22 cellular contexts compared by ENCODE assay signal in the genomic region with DNA sequence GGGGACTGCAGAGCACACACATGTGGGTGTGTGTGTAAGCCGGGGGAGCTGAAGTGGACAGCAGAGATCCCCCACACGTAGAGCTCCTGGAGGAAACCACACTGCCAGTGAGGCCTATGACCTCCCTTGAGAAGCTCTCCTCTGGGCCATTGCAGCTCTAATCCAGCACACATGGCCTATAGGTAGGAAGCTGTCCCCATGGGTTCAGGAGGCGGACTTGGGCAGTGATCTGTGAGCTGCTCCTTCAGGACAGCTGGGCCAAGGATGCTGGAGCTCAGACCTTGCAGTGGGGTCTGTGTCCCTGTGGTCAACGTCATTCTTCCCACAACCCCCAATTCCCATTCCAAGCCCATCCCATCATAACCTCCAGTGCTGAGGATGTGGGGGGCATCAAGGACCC. TPM values are rescaled to one million over a fixed set of nuclear protein-coding genes. Genes with fewer than 3 reads are reported as not detected.
DNase-seq lines count a peak whose midpoint lies in the region; ATAC-seq, FAIRE-seq and TF ChIP-seq lines count a peak whose summit lies in the region.
"Had no signal": no experiment of that assay in that cellular context is flagged by ENCODE, and none has a peak within 500 bp of the region (broad histone marks: within the 10 kb centered on the region; RNA-seq: fewer than 3 reads in every experiment).

No MANE protein-coding gene starts in this region.

- no peak overlapping the region for H2AFZ ChIP-seq in K562 (ENCODE audit: low read depth, low read length)
- H2AFZ ChIP-seq: GM23338 had no signal

- no peak for TF ChIP-seq POLR2A in K562 (conservative IDR thresholded peaks at IDR 0.05)

- H3K79me2 ChIP-seq in K562 (ENCODE audit: control insufficient read depth, insufficient read depth, low read length), result no peaks in the 10 kb centered on the region

- TF ChIP-seq EP300 in K562 (IDR thresholded peaks at IDR 0.05; ENCODE audit: low read length), result no peak

- in situ Hi-C loops in K562 (cut with MboI), result no loop called here

- intact Hi-C loops in K562 (cut with micrococcal nuclease) (no loop called here), posterior cingulate gyrus (cut with DNase I) (no loop called here)

- H3K4me3 ChIP-seq in BLaER1, result no peak overlapping the region
- no peak overlapping the region for H3K4me3 ChIP-seq in H7 (ENCODE audit: insufficient read depth, low read depth, low read length)
- no peak overlapping the region for H3K4me3 ChIP-seq in K562
- H3K4me3 ChIP-seq: BLaER1 treated with 17β-estradiol and CSF1 and Interleukin-3, amounts not matched to agents 10 nM and 100 nM; GM23338; HAP-1 had no signal

- H3K27me3 ChIP-seq in BLaER1, result no peaks in the 10 kb centered on the region
- H3K27me3 ChIP-seq in H7 (ENCODE audit: control insufficient read depth, insufficient read depth, low read length), result no peaks in the 10 kb centered on the region; the same call in 1 of the 2 replicates
- H3K27me3 ChIP-seq in K562 (ENCODE audit: control insufficient read depth in 2 of 2, insufficient read depth in 2 of 2, low read length in 2 of 2), result peaks cover 33 to 97% of the 10 kb centered on the region in 2 experiments
- H3K27me3 ChIP-seq: BLaER1 treated with 17β-estradiol and CSF1 and Interleukin-3, amounts not matched to agents 10 nM and 100 nM had no signal

- H3K9ac ChIP-seq in BLaER1, result no peak overlapping the region
- H3K9ac ChIP-seq in K562 (ENCODE audit: insufficient read depth in 1 of 2, low read depth in 2 of 2, low read length in 2 of 2), result peak overlapping the region in 1 of 2 experiments; percentile 7; a peak in 1 of 4 replicates
- H3K9ac ChIP-seq: BLaER1 treated with 17β-estradiol and CSF1 and Interleukin-3, amounts not matched to agents 10 nM and 100 nM had no signal

- H3K9me1 ChIP-seq in K562 (ENCODE audit: control insufficient read depth, insufficient read depth, low read length), result peaks cover 5% of the 10 kb centered on the region

- H3K27ac ChIP-seq in BLaER1 (no peak overlapping the region), K562 (ENCODE audit: extremely low read depth, low read depth, low read length) (no peak overlapping the region)
- H3K27ac ChIP-seq: BLaER1 treated with 17β-estradiol and CSF1 and Interleukin-3, amounts not matched to agents 10 nM and 100 nM had no signal

- FAIRE-seq in K562 (lab: Jason Lieb, UNC), result no peak
- FAIRE-seq: D721Med, GM12891, GM18507 had no signal

- H3K4me2 ChIP-seq in BLaER1, result peak overlapping the region; percentile 6; the same call in 1 of the 2 replicates
- H3K4me2 ChIP-seq in K562 (ENCODE audit: insufficient read depth, low read length), result no peak overlapping the region
- H3K4me2 ChIP-seq: GM23338 had no signal

- WGBS in K562 (ENCODE audit: insufficient coverage, low coverage, missing lambda C conversion rate), result 1% methylated on average over 4 of the region's 4 CpGs

- no peak for TF ChIP-seq CTCF in K562 (IDR thresholded peaks at IDR 0.05 in 2 of 3, conservative IDR thresholded peaks at IDR 0.05 in 1 of 3; ENCODE audit: insufficient read depth in 2 of 3, low read depth in 1 of 3, low read length in 3 of 3)

- H3K4me1 ChIP-seq in BLaER1 (peaks cover 95% of the 10 kb centered on the region), K562 (replicated peaks in 1 of 2; ENCODE audit: control insufficient read depth in 2 of 2, insufficient read depth in 2 of 2, low read length in 2 of 2) (no peaks in the 10 kb centered on the region)
- H3K4me1 ChIP-seq: HAP-1 had no signal

- H3K36me3 ChIP-seq in BLaER1 (no peaks in the 10 kb centered on the region), H7 (replicated peaks; ENCODE audit: control insufficient read depth, insufficient read depth, low read length) (no peaks in the 10 kb centered on the region), K562 (ENCODE audit: control insufficient read depth, insufficient read depth, low read length) (no peaks in the 10 kb centered on the region)
- H3K36me3 ChIP-seq: BLaER1 treated with 17β-estradiol and CSF1 and Interleukin-3, amounts not matched to agents 10 nM and 100 nM; HAP-1 had no signal

- TF ChIP-seq RAD21 in K562 (CRISPR knock-in tag; conservative IDR thresholded peaks at IDR 0.05 in 1 of 2, IDR thresholded peaks at IDR 0.05 in 1 of 2), result no peak

- DNase-seq in H7 (peak; percentile 16), K562 (ENCODE audit: extremely low read depth in 1 of 4, low spot score in 3 of 4) (peak in 3 of 4 experiments; percentile 54 to 57 (median 55)), posterior cingulate gyrus (no peak), foreskin melanocyte (no peak)
- DNase-seq: CD4-positive, alpha-beta T cell; CD8-positive, alpha-beta memory T cell; DMS 273 treated with DMSO at 0.1 percent for 48 hours; DMS79; GF-D8 had no signal

- H3K9me3 ChIP-seq in BLaER1, result no peaks in the 10 kb centered on the region
- H3K9me3 ChIP-seq in K562 (replicated peaks; ENCODE audit: control insufficient read depth, insufficient read depth, low read depth, low read length), result no peaks in the 10 kb centered on the region
- H3K9me3 ChIP-seq: BLaER1 treated with 17β-estradiol and CSF1 and Interleukin-3, amounts not matched to agents 10 nM and 100 nM; HAP-1 had no signal

- CTCF ChIA-PET in K562 (lab: Yijun Ruan, JAX; ENCODE audit: low intra/inter-chr PET ratio), result interaction anchor here (1.0 kb wide), 2 partner anchors 42 to 99 kb away, joined by 3 read pairs; no protein-coding TSS in a partner anchor

- POLR2A ChIA-PET in K562 (lab: Yijun Ruan, JAX), result interaction anchor here (0.7 to 6.0 kb wide), 17 partner anchors 9 to 372 kb away, joined by 3 to 30 read pairs (median 3); no protein-coding TSS in a partner anchor

- ATAC-seq in K562, result peak; percentile 2; the same call in 2 of the 3 replicates
- no peak for ATAC-seq in HG02759 (IDR thresholded peaks at IDR 0.05; ENCODE audit: unreplicated experiment)
- ATAC-seq: GM23338 had no signal

- BruUV-seq in K562 (replicated peaks; lab: Mats Ljungman, UMichigan), result no TSS peak

- H4K20me1 ChIP-seq in BLaER1 (no peaks in the 10 kb centered on the region), K562 (replicated peaks; ENCODE audit: control insufficient read depth, insufficient read depth, low read length) (peaks cover 90% of the 10 kb centered on the region)
- H4K20me1 ChIP-seq: BLaER1 treated with 17β-estradiol and CSF1 and Interleukin-3, amounts not matched to agents 10 nM and 100 nM had no signal

TF ChIP-seq in K562, 482 proteins besides CTCF, POLR2A, EP300 and RAD21 (continues in another document):
- TF ChIP-seq ZNF324 (CRISPR knock-in tag; IDR thresholded peaks at IDR 0.05) (no peak), KLF13 (tag; IDR thresholded peaks at IDR 0.05; ENCODE audit: borderline replicate concordance, low read depth) (0 out of 2 replicates have a peak, but pooled peaks have one; percentile 51), ARHGAP35 (IDR thresholded peaks at IDR 0.05; ENCODE audit: partially characterized antibody) (no peak), PML (IDR thresholded peaks at IDR 0.05; ENCODE audit: low read length) (no peak)
- TF ChIP-seq, protein P1, sequence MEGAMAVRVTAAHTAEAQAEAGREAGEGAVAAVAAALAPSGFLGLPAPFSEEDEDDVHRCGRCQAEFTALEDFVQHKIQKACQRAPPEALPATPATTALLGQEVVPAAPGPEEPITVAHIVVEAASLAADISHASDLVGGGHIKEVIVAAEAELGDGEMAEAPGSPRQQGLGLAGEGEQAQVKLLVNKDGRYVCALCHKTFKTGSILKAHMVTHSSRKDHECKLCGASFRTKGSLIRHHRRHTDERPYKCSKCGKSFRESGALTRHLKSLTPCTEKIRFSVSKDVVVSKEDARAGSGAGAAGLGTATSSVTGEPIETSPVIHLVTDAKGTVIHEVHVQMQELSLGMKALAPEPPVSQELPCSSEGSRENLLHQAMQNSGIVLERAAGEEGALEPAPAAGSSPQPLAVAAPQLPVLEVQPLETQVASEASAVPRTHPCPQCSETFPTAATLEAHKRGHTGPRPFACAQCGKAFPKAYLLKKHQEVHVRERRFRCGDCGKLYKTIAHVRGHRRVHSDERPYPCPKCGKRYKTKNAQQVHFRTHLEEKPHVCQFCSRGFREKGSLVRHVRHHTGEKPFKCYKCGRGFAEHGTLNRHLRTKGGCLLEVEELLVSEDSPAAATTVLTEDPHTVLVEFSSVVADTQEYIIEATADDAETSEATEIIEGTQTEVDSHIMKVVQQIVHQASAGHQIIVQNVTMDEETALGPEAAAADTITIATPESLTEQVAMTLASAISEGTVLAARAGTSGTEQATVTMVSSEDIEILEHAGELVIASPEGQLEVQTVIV (CRISPR knock-in tag; IDR thresholded peaks at IDR 0.05; ENCODE audit: borderline replicate concordance), result no peak

RNA-seq across cellular contexts. Expression of a gene that starts 29.8 kb away (rescaled TPM):
- not detected in 2 replicates for total RNA-seq in H7 (2014; rRNA removed; shearing (Covaris generic))
- total RNA-seq in K562 (2011; cell fraction: chromatin; rRNA removed; ENCODE audit: low replicate concordance), result not detected in 2 replicates
- not detected in 2 replicates for total RNA-seq in K562 (2011; cell fraction: nucleolus; rRNA removed)
- total RNA-seq in K562 (2011; cell fraction: nucleoplasm; rRNA removed), result not detected in 2 replicates
- total RNA-seq in K562 (2014; rRNA removed), result not detected in 2 replicates
- not detected in 2 replicates for total RNA-seq in K562 (2014; rRNA removed; fragmentation: Illumina TruSeq; extraction: Trizol)
- total RNA-seq in K562 (2015; rRNA removed; fragmentation: Illumina TruSeq; extraction: Trizol), result not detected in 2 replicates
- not detected in 2 replicates for total RNA-seq in K562 (2021)
- polyA plus RNA-seq in K562 (2011; rRNA removed), result not detected in 2 replicates
- polyA plus RNA-seq in K562 (2011; cell fraction: cytosol; rRNA removed), result not detected in 2 replicates
- polyA plus RNA-seq in K562 (2011; cell fraction: nucleus; rRNA removed), result not detected in 2 replicates
- not detected in 2 replicates for polyA plus RNA-seq in K562 (2012)
- not detected in 2 replicates for polyA plus RNA-seq in K562 (2014; fragmentation: Illumina TruSeq; extraction: Trizol)
- polyA plus RNA-seq in K562 (2014; fragmentation: Nextera tagmentation; extraction: Ambion mirVana), result not detected
- not detected in 2 replicates for polyA plus RNA-seq in K562 (2014; rRNA removed)
- not detected in 2 replicates for polyA minus RNA-seq in K562 (2011; rRNA and poly(A)+ RNA removed)
- polyA minus RNA-seq in K562 (2011; cell fraction: cytosol; rRNA and poly(A)+ RNA removed), result not detected in 2 replicates
- not detected in 2 replicates for polyA minus RNA-seq in K562 (2011; cell fraction: nucleus; rRNA and poly(A)+ RNA removed)
- total RNA-seq: A172; A673; CD4-positive, alpha-beta T cell; CD8-positive, alpha-beta memory T cell; Daoy; G401; GM23338; H4 had no signal
- polyA plus RNA-seq: CD8-positive, alpha-beta memory T cell; GM23338 had no signal

Comparison
In these comparisons a context has a peak if more than half of its experiments do, and no peak if none do; other contexts are left out.
1. DNase-seq: peak in H7 (single experiment) and K562 (3 of 4); none in posterior cingulate gyrus (0 of 10) and foreskin melanocyte (single experiment).